ENCODE assay signal across 27 cellular contexts in genomic region chr4:8407756-8408155, GRCh38.
"Had no signal": no experiment of that assay in that cellular context is flagged by ENCODE, and none has a peak within 500 bp of the region (broad histone marks: within the 10 kb centered on the region; RNA-seq: fewer than 3 reads in every experiment).

No MANE protein-coding gene starts in this region.

- H3K27me3 ChIP-seq: brain microvascular endothelial cell, pancreas, thyroid gland had no signal

- DNase-seq: activated CD4-positive, alpha-beta T cell treated with anti-CD3 and anti-CD28 coated beads for 36 hours; activated CD4-positive, alpha-beta T cell treated with anti-CD3 and anti-CD28 coated beads, Interleukin-2, amount 50 U/mL, for 48 hours; activated CD4-positive, CD25-positive, alpha-beta regulatory T cell; activated CD8-positive, alpha-beta memory T cell treated with anti-CD3 and anti-CD28 coated beads, Interleukin-2, amount 50 U/mL, for 48 hours; activated gamma-delta T cell treated with Interleukin-2 at 50 U/mL for 16 hours; activated naive CD4-positive, alpha-beta T cell treated with anti-CD3 and anti-CD28 coated beads, Interleukin-2, amount 50 U/mL, for 16 hours; activated T-cell treated with anti-CD3 and anti-CD28 coated beads, Interleukin-2, amount 50 U/mL, for 24 hours; amniotic stem cell; brain microvascular endothelial cell; cortex of kidney; foreskin fibroblast; head of caudate nucleus; hypothalamus; nucleus accumbens; pancreas; psoas muscle; stimulated activated CD4-positive, alpha-beta T cell treated with anti-CD3 and anti-CD28 coated beads, Interleukin-1b, Interleukin-23, amount 100 ng/mL, for 48 hours; stimulated activated CD4-positive, alpha-beta T cell treated with anti-CD3 and anti-CD28 coated beads, Interleukin-4, amount 100 ng/mL, for 4 hours; stimulated activated CD8-positive, alpha-beta memory T cell treated with anti-CD3 and anti-CD28 coated beads, Interleukin-4, amount 100 ng/mL, for 48 hours; stimulated activated naive CD8-positive, alpha-beta T cell treated with anti-CD3 and anti-CD28 coated beads, Interleukin-15, amount 100 ng/mL, for 72 hours; thyroid gland had no signal

- H3K9me3 ChIP-seq: pancreas, psoas muscle, thyroid gland had no signal

- H3K4me2 ChIP-seq: smooth muscle cell had no signal

- FAIRE-seq: astrocyte, pancreas had no signal

- H3K4me1 ChIP-seq: pancreas had no signal

- H3K4me3 ChIP-seq: pancreas, psoas muscle, smooth muscle cell, thyroid gland had no signal

- H3K27me3 Mint-ChIP-seq: activated CD4-positive, alpha-beta T cell treated with anti-CD3 and anti-CD28 coated beads for 36 hours; activated T-cell treated with anti-CD3 and anti-CD28 coated beads, Interleukin-2, amount 50 U/mL, for 24 hours; stimulated activated memory B cell treated with anti-CD40 and anti-IgM and Interleukin-4, amounts not matched to agents 10 μg/mL and 1 μg/mL and 100 μg/mL, for 72 hours; stimulated activated naive CD8-positive, alpha-beta T cell treated with anti-CD3 and anti-CD28 coated beads, Interleukin-15, amount 100 ng/mL, for 72 hours had no signal

- ATAC-seq: activated CD4-positive, alpha-beta T cell treated with anti-CD3 and anti-CD28 coated beads for 36 hours; esophagus mucosa; left lobe of liver; psoas muscle; stimulated activated memory B cell treated with anti-CD40 and anti-IgM and Interleukin-4, amounts not matched to agents 10 μg/mL and 1 μg/mL and 100 μg/mL, for 72 hours; stimulated activated naive CD8-positive, alpha-beta T cell treated with anti-CD3 and anti-CD28 coated beads, Interleukin-15, amount 100 ng/mL, for 72 hours had no signal

- H3K4me3 Mint-ChIP-seq: activated CD4-positive, alpha-beta T cell treated with anti-CD3 and anti-CD28 coated beads for 36 hours; activated T-cell treated with anti-CD3 and anti-CD28 coated beads, Interleukin-2, amount 50 U/mL, for 24 hours; neural crest cell; stimulated activated memory B cell treated with anti-CD40 and anti-IgM and Interleukin-4, amounts not matched to agents 10 μg/mL and 1 μg/mL and 100 μg/mL, for 72 hours; stimulated activated naive CD8-positive, alpha-beta T cell treated with anti-CD3 and anti-CD28 coated beads, Interleukin-15, amount 100 ng/mL, for 72 hours had no signal

- H3K9me3 Mint-ChIP-seq: activated T-cell treated with anti-CD3 and anti-CD28 coated beads, Interleukin-2, amount 50 U/mL, for 24 hours; stimulated activated memory B cell treated with anti-CD40 and anti-IgM and Interleukin-4, amounts not matched to agents 10 μg/mL and 1 μg/mL and 100 μg/mL, for 72 hours; stimulated activated naive CD8-positive, alpha-beta T cell treated with anti-CD3 and anti-CD28 coated beads, Interleukin-15, amount 100 ng/mL, for 72 hours had no signal

- H3K27ac Mint-ChIP-seq: activated CD4-positive, alpha-beta T cell treated with anti-CD3 and anti-CD28 coated beads for 36 hours; activated T-cell treated with anti-CD3 and anti-CD28 coated beads, Interleukin-2, amount 50 U/mL, for 24 hours; stimulated activated memory B cell treated with anti-CD40 and anti-IgM and Interleukin-4, amounts not matched to agents 10 μg/mL and 1 μg/mL and 100 μg/mL, for 72 hours; stimulated activated naive CD8-positive, alpha-beta T cell treated with anti-CD3 and anti-CD28 coated beads, Interleukin-15, amount 100 ng/mL, for 72 hours had no signal

- H3K27ac ChIP-seq: brain microvascular endothelial cell, pancreas, psoas muscle, thyroid gland had no signal
